Comparison of ENCODE assay signal across 8 cellular contexts in the genomic region with DNA sequence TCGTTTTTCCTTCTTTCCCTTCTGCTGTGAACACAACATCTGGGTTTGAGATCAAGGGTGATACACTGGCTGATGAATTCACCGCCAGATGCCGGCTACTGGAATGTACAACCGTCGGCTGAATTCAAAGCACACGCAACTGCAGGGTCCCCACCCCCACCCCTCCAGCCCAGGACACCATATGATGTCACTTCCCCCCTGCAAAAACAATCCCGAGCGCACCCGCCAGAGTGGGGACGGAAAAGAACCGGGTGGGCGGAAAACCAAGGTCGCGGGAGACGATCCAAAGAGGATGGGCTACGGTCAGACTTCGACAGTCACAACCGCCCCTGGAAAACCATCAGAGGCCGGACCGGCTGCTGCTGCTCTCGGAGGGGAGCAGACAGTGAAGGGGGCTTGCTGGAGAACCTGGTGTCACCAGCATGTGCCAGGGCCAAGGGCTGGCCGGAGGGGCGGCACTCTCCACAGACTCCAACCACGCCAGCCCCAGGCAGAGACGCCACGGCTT. TPM values are rescaled to one million over a fixed set of nuclear protein-coding genes. Genes with fewer than 3 reads are reported as not detected.
DNase-seq lines count a peak whose midpoint lies in the region; ATAC-seq and TF ChIP-seq lines count a peak whose summit lies in the region.

No MANE protein-coding gene starts in this region.

- peak in 1 of 2 donors; percentile 59 for TF ChIP-seq POLR2A in gastrocnemius medialis (IDR thresholded peaks at IDR 0.05)

- H3K4me1 ChIP-seq in gastrocnemius medialis = peaks cover 40 to 47% of the 10 kb centered on the region in 2 donors

- H3K27ac Mint-ChIP-seq in activated T-cell treated with anti-CD3 and anti-CD28 coated beads, Interleukin-2, amount 50 U/mL, for 72 hours = no peak overlapping the region

- peaks cover 37% of the 10 kb centered on the region for H3K4me1 Mint-ChIP-seq in activated T-cell treated with anti-CD3 and anti-CD28 coated beads, Interleukin-2, amount 50 U/mL, for 72 hours (ENCODE audit: low read depth)

- DNase-seq in HCEC 1CT (peak; percentile 98), glomerular visceral epithelial cell (ENCODE audit: extremely low spot score) (peak; percentile 72), gastrocnemius medialis (peak; percentile 32 to 60), HT-29 (ENCODE audit: low spot score) (no peak), GM10266 (ENCODE audit: extremely low spot score) (no peak), NCI-H1105 (lab: John Stamatoyannopoulos, UW) (no peak), NCI-H2029 treated with DMSO at 0.1 percent for 48 hours (lab: John Stamatoyannopoulos, UW) (no peak)
- peak; percentile 29 to 38 for DNase-seq in activated T-cell treated with anti-CD3 and anti-CD28 coated beads, Interleukin-2, amount 50 U/mL, for 72 hours

- H3K27me3 Mint-ChIP-seq in activated T-cell treated with anti-CD3 and anti-CD28 coated beads, Interleukin-2, amount 50 U/mL, for 72 hours (ENCODE audit: low read depth) = peaks cover 6% of the 10 kb centered on the region

- peak; percentile 69 to 71 for ATAC-seq in activated T-cell treated with anti-CD3 and anti-CD28 coated beads, Interleukin-2, amount 50 U/mL, for 72 hours (replicated peaks in 1 of 2)
- peak; percentile 36 to 55 for ATAC-seq in gastrocnemius medialis

- H3K36me3 Mint-ChIP-seq in activated T-cell treated with anti-CD3 and anti-CD28 coated beads, Interleukin-2, amount 50 U/mL, for 72 hours (ENCODE audit: insufficient read depth in 2 of 2) = no peaks in the 10 kb centered on the region

- no peaks in the 10 kb centered on the region for H3K27me3 ChIP-seq in gastrocnemius medialis

- peak overlapping the region; percentile 76 to 85 (median 80) for H3K27ac ChIP-seq in gastrocnemius medialis

- H3K36me3 ChIP-seq in gastrocnemius medialis = no peaks in the 10 kb centered on the region

- H3K9me3 Mint-ChIP-seq in activated T-cell treated with anti-CD3 and anti-CD28 coated beads, Interleukin-2, amount 50 U/mL, for 72 hours = no peaks in the 10 kb centered on the region

- intact Hi-C loops in gastrocnemius medialis (cut with DNase I; ENCODE audit: low total_unique reads) = loop anchor here (5.0 kb wide), 1 partner anchor 53 kb away; no protein-coding TSS in a partner anchor

- peak overlapping the region in 3 of 4 donors; percentile 6 to 24 (median 22) for H3K4me3 ChIP-seq in gastrocnemius medialis

- no peak for TF ChIP-seq CTCF in gastrocnemius medialis (IDR thresholded peaks at IDR 0.05 in 4 of 5, conservative IDR thresholded peaks at IDR 0.05 in 1 of 5)
- TF ChIP-seq CTCF in GM10266 (IDR thresholded peaks at IDR 0.05; ENCODE audit: control insufficient read depth, insufficient read depth, low read depth, missing control alignments) = no peak

- in situ Hi-C loops in gastrocnemius medialis (cut with MboI; ENCODE audit: low sequenced_read_pairs in 4 of 4) = no loop called here

- no peaks in the 10 kb centered on the region for H3K9me3 ChIP-seq in gastrocnemius medialis

- H3K4me3 Mint-ChIP-seq in activated T-cell treated with anti-CD3 and anti-CD28 coated beads, Interleukin-2, amount 50 U/mL, for 72 hours = peak overlapping the region; percentile 64 to 70

RNA-seq across cellular contexts. Expression of gene CEP295NL, which starts 23.3 kb away (rescaled TPM):
- total RNA-seq in activated T-cell treated with anti-CD3 and anti-CD28 coated beads, Interleukin-2, amount 50 U/mL, for 72 hours = under 1 TPM; 0.12 to 0.19 TPM
- under 1 TPM in 1 of 4 donors, not detected in 3; 0.16 TPM for total RNA-seq in gastrocnemius medialis
- total RNA-seq in HT-29 (2014; rRNA removed; shearing (Covaris generic)) = 0.05 and 2.1 TPM in 2 replicates

RNA-seq across cellular contexts. Expression of gene USP36, which starts 39.1 kb away (rescaled TPM):
- 100 to 1,000 TPM; 113 to 124 TPM for total RNA-seq in activated T-cell treated with anti-CD3 and anti-CD28 coated beads, Interleukin-2, amount 50 U/mL, for 72 hours
- total RNA-seq in gastrocnemius medialis = 10 to 100 TPM; 15.2 to 21.1 (median 20.0) TPM
- total RNA-seq in HT-29 (2014; rRNA removed; shearing (Covaris generic)) = 36.8 and 42.2 TPM in 2 replicates

RNA-seq across cellular contexts. Expression of gene TIMP2, which starts 45.5 kb away (rescaled TPM):
- total RNA-seq in activated T-cell treated with anti-CD3 and anti-CD28 coated beads, Interleukin-2, amount 50 U/mL, for 72 hours = 1 to 10 TPM; 2.6 to 4.1 TPM
- 10 to 100 TPM; 20.4 to 28.7 (median 27.0) TPM for total RNA-seq in gastrocnemius medialis
- total RNA-seq in HT-29 (2014; rRNA removed; shearing (Covaris generic)) = 10.5 and 12.6 TPM in 2 replicates

Comparison
In these comparisons a context has a peak if more than half of its experiments do, and no peak if none do; other contexts are left out.
1. DNase-seq: peak in HCEC 1CT (single experiment), activated T-cell treated with anti-CD3 and anti-CD28 coated beads, Interleukin-2, amount 50 U/mL, for 72 hours (2 of 2), glomerular visceral epithelial cell (single experiment) and gastrocnemius medialis (2 of 2); none in HT-29 (single experiment), GM10266 (single experiment), NCI-H1105 (single experiment) and NCI-H2029 treated with DMSO at 0.1 percent for 48 hours (single experiment).